ENCODE assay signal across 10 cellular contexts in the genomic region with DNA sequence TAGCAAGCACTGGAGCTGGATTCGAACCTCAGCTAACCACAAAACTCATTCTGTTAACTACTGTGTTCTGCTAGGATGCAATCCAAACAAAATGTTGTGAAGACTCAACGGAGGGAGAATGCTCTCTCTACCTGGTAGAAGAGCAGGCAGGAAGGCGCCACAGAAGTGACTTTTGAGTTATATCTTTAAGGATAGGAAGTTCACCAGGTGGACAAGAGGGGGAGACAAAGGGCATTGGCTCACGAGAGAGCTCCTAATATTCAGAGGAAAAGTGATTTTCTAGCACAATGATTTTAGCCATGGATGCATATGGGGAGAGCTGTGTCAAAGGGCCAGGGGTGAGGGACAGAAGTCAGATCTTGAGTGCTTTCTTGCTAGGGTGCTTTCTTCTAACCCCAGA.
DNase-seq lines count a peak whose midpoint lies in the region; TF ChIP-seq lines count a peak whose summit lies in the region.
"Had no signal": no experiment of that assay in that cellular context is flagged by ENCODE, and none has a peak within 500 bp of the region (broad histone marks: within the 10 kb centered on the region; RNA-seq: fewer than 3 reads in every experiment).

No MANE protein-coding gene starts in this region.

- intact Hi-C loops in prostate gland (cut with DNase I) = no loop called here

- TF ChIP-seq POLR2A in prostate gland (IDR thresholded peaks at IDR 0.05) = no peak

- peak; percentile 66 for TF ChIP-seq CTCF in brain microvascular endothelial cell (IDR thresholded peaks at IDR 0.05; ENCODE audit: low read depth, low read length, missing control alignments)
- TF ChIP-seq CTCF in nephron (IDR thresholded peaks at IDR 0.05; ENCODE audit: unreplicated experiment in 3 of 3) = peak; percentile 37 to 58 (median 39)
- peak in 1 of 4 experiments; percentile 8 for TF ChIP-seq CTCF in prostate gland (IDR thresholded peaks at IDR 0.05)

- no peak overlapping the region for H3K4me3 ChIP-seq in Jurkat, Clone E6-1 (ENCODE audit: low read length)
- no peak overlapping the region for H3K4me3 ChIP-seq in brain microvascular endothelial cell (ENCODE audit: low read depth, low read length)
- no peak overlapping the region for H3K4me3 ChIP-seq in prostate gland

- H3K27ac Mint-ChIP-seq in nephron = no peak overlapping the region

- H3K4me3 Mint-ChIP-seq in nephron = no peak overlapping the region

- H3K36me3 Mint-ChIP-seq in nephron (ENCODE audit: low read depth) = no peaks in the 10 kb centered on the region

- WGBS in prostate gland = 59% methylated on average over 4 of the region's 4 CpGs

- no peaks in the 10 kb centered on the region for H3K9me3 ChIP-seq in prostate gland

- H3K27me3 Mint-ChIP-seq in nephron (ENCODE audit: low read depth) = peaks cover 4% of the 10 kb centered on the region

- H3K4me1 ChIP-seq in prostate gland (replicated peaks) = no peaks in the 10 kb centered on the region

- H3K27me3 ChIP-seq in brain microvascular endothelial cell (replicated peaks) (peaks cover 2% of the 10 kb centered on the region), prostate gland (replicated peaks; ENCODE audit: insufficient read depth) (no peaks in the 10 kb centered on the region)

- in situ Hi-C loops in brain microvascular endothelial cell (cut with HindIII; ENCODE audit: low pct_ligation_motif_present, low sequenced_read_pairs) = no loop called here

- no peaks in the 10 kb centered on the region for H3K4me1 Mint-ChIP-seq in nephron

- peaks cover 4% of the 10 kb centered on the region for H3K9me3 Mint-ChIP-seq in nephron

- DNase-seq in NCI-H524 (lab: John Stamatoyannopoulos, UW) (peak; percentile 13 to 27), NCI-H524 treated with DMSO at 0.1 percent for 48 hours (lab: John Stamatoyannopoulos, UW) (no peak), brain microvascular endothelial cell (no peak), NCI-H1048 (lab: John Stamatoyannopoulos, UW) (no peak), prostate gland (ENCODE audit: low spot score) (no peak), mesenteric fat pad (ENCODE audit: low spot score) (no peak)
- DNase-seq in Jurkat, Clone E6-1 (ENCODE audit: low read depth, low spot score) = peak; percentile 45
- DNase-seq: activated CD4-positive, CD25-positive, alpha-beta regulatory T cell treated with anti-CD3 and anti-CD28 coated beads, Interleukin-2, amount 50 U/mL, for 72 hours; stimulated activated CD4-positive, alpha-beta T cell treated with anti-CD3 and anti-CD28 coated beads, Interleukin-2, amount 100 ng/mL, for 48 hours had no signal

- H3K27ac ChIP-seq in brain microvascular endothelial cell (no peak overlapping the region), prostate gland (no peak overlapping the region)

- H3K36me3 ChIP-seq in brain microvascular endothelial cell (replicated peaks) (no peaks in the 10 kb centered on the region), prostate gland (no peaks in the 10 kb centered on the region)

Comparison
In these comparisons a context has a peak if more than half of its experiments do, and no peak if none do; other contexts are left out.
1. DNase-seq: peak in NCI-H524 (2 of 2) and Jurkat, Clone E6-1 (single experiment); none in NCI-H524 treated with DMSO at 0.1 percent for 48 hours (single experiment), brain microvascular endothelial cell (single experiment), NCI-H1048 (single experiment), prostate gland (single experiment) and mesenteric fat pad (single experiment).